Comparison of ENCODE assay signal across 1 cellular context in the genomic region with DNA sequence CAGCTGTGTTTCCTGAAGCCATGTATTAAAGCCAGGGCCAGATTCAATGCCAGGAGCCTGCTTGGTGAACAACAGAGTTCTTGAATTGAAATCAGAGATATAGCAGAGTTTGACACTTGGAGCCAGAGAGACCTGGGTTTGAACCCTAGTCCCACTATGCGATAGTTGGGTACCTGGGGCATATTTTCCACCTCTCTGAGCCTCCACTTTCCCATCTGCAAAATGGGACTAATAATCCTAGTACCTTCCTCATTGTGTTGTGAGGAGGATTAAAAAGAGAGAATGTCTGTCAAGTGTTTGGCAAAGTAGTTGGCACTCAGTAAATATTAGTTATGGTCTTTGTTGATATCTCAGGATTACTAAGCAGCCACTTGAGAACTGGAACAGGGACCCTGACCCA.
A peak's percentile ranks its signal among the peaks of the same experiment; 100 is the strongest.
TF ChIP-seq lines count a peak whose summit lies in the region.

No MANE protein-coding gene starts in this region.

TF ChIP-seq in HEK293, 187 proteins besides CTCF, POLR2A, EP300 and RAD21 (continued from another document):
- TF ChIP-seq, protein P1, sequence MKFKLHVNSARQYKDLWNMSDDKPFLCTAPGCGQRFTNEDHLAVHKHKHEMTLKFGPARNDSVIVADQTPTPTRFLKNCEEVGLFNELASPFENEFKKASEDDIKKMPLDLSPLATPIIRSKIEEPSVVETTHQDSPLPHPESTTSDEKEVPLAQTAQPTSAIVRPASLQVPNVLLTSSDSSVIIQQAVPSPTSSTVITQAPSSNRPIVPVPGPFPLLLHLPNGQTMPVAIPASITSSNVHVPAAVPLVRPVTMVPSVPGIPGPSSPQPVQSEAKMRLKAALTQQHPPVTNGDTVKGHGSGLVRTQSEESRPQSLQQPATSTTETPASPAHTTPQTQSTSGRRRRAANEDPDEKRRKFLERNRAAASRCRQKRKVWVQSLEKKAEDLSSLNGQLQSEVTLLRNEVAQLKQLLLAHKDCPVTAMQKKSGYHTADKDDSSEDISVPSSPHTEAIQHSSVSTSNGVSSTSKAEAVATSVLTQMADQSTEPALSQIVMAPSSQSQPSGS (tag by site-specific recombination; IDR thresholded peaks at IDR 0.05; ENCODE audit: low read depth), result 0 out of 2 replicates have a peak, but pooled peaks have one; percentile 21
